Comparison of ENCODE assay signal across 19 cellular contexts in genomic region chr14:99514552-99515300, GRCh38. TPM values are rescaled to one million over a fixed set of nuclear protein-coding genes. Genes with fewer than 3 reads are reported as not detected.
DNase-seq lines count a peak whose midpoint lies in the region; ATAC-seq and TF ChIP-seq lines count a peak whose summit lies in the region.
"Had no signal": no experiment of that assay in that cellular context is flagged by ENCODE, and none has a peak within 500 bp of the region (broad histone marks: within the 10 kb centered on the region; RNA-seq: fewer than 3 reads in every experiment).

No MANE protein-coding gene starts in this region.

- peak; percentile 21 for DNase-seq in D341Med (ENCODE audit: low spot score)
- DNase-seq in RWPE1 (ENCODE audit: low spot score), result no peak
- DNase-seq in left lobe of liver (ENCODE audit: low spot score), result peak; percentile 42
- DNase-seq in retina, result peak; percentile 4
- DNase-seq in activated CD4-positive, alpha-beta T cell treated with anti-CD3 and anti-CD28 coated beads, Interleukin-2, amount 50 U/mL, for 4 hours, result no peak
- DNase-seq: activated B cell treated with CpG ODN at 0.5 μM for 24 hours; activated CD8-positive, alpha-beta T cell treated with anti-CD3 and anti-CD28 coated beads for 36 hours; amygdala; Calu3; central memory CD4-positive, alpha-beta T cell; NCI-H1105; NCI-H2107; NCI-H524 treated with DMSO at 0.1 percent for 48 hours; SIG-M5; stimulated activated CD4-positive, alpha-beta T cell treated with anti-CD3 and anti-CD28 coated beads, Interleukin-1b, Interleukin-23, amount 100 ng/mL, for 48 hours had no signal

- no peak for ATAC-seq in left lobe of liver
- ATAC-seq in HG03025 (IDR thresholded peaks at IDR 0.05; ENCODE audit: low FRiP score, unreplicated experiment), result no peak
- ATAC-seq in HG03135 (IDR thresholded peaks at IDR 0.05; ENCODE audit: unreplicated experiment), result no peak
- ATAC-seq: activated CD8-positive, alpha-beta T cell treated with anti-CD3 and anti-CD28 coated beads for 36 hours; HCT116 had no signal

- CTCF ChIA-PET in RWPE1 (lab: Yijun Ruan, JAX), result interaction anchor here (0.7 kb wide), 1 partner anchor 201 kb away, joined by 3 read pairs; no protein-coding TSS in a partner anchor

- POLR2A ChIA-PET in RWPE1 (lab: Yijun Ruan, JAX; ENCODE audit: low non-redundant PET), result no interaction called here

- peak overlapping the region; percentile 45 for H3K27ac ChIP-seq in RWPE1
- H3K27ac ChIP-seq: neural progenitor cell had no signal

- TF ChIP-seq CTCF in RWPE1 (conservative IDR thresholded peaks at IDR 0.05; ENCODE audit: low read depth), result no peak

RNA-seq across cellular contexts. Expression of gene CCNK, which starts 33.5 kb away (rescaled TPM):
- 13.8 TPM for total RNA-seq in left lobe of liver

RNA-seq across cellular contexts. Expression of gene SETD3, which starts 34.1 kb away (rescaled TPM):
- total RNA-seq in left lobe of liver, result 25.1 TPM

Comparison
In these comparisons a context has a peak if more than half of its experiments do, and no peak if none do; other contexts are left out.
1. DNase-seq: peak in D341Med (single experiment), left lobe of liver (single experiment) and retina (single experiment); none in RWPE1 (single experiment) and activated CD4-positive, alpha-beta T cell treated with anti-CD3 and anti-CD28 coated beads, Interleukin-2, amount 50 U/mL, for 4 hours (0 of 2).